Comparison of ENCODE assay signal across 1 cellular context in genomic region chr21:46458315-46459023, GRCh38.
A peak's percentile ranks its signal among the peaks of the same experiment; 100 is the strongest.
TF ChIP-seq lines count a peak whose summit lies in the region.

Gene DIP2A (plus strand): TSS chr21:46458891. CDS start chr21:46459132, 241 bp downstream.

TF ChIP-seq in GM12878, 131 proteins besides CTCF, POLR2A, EP300 and RAD21 (continued from another document and continues in another):
- TF ChIP-seq CEBPZ (IDR thresholded peaks at IDR 0.05; ENCODE audit: low read depth, low read length) (no peak), BCLAF1 (IDR thresholded peaks at IDR 0.05) (no peak), NFYA (IDR thresholded peaks at IDR 0.05; ENCODE audit: borderline replicate concordance, low read depth, low read length) (no peak), ETV6 (conservative IDR thresholded peaks at IDR 0.05 in 1 of 2, IDR thresholded peaks at IDR 0.05 in 1 of 2; ENCODE audit: borderline replicate concordance in 1 of 2, low read depth in 1 of 2) (no peak), POLR2AphosphoS2 (IDR thresholded peaks at IDR 0.05; ENCODE audit: low read depth, low read length) (0 out of 2 replicates have a peak, but pooled peaks have one; percentile 52), YY1 (IDR thresholded peaks at IDR 0.05; ENCODE audit: low read depth, low read length) (peak; percentile 58; the same call in 1 of the 2 replicates), CBFB (IDR thresholded peaks at IDR 0.05; ENCODE audit: low read depth) (peak; percentile 19; the same call in 1 of the 2 replicates), CHD4 (IDR thresholded peaks at IDR 0.05) (no peak), E4F1 (IDR thresholded peaks at IDR 0.05; ENCODE audit: borderline replicate concordance, partially characterized antibody) (no peak), DPF2 (IDR thresholded peaks at IDR 0.05) (0 out of 2 replicates have a peak, but pooled peaks have one; percentile 5), NR2C1 (IDR thresholded peaks at IDR 0.05) (peak; percentile 47; the same call in 1 of the 2 replicates), MTA2 (IDR thresholded peaks at IDR 0.05; ENCODE audit: low read depth) (no peak), IKZF1 (conservative IDR thresholded peaks at IDR 0.05) (peak; percentile 98), MLLT1 (IDR thresholded peaks at IDR 0.05) (peak; percentile 97), CBX5 (IDR thresholded peaks at IDR 0.05; ENCODE audit: low read depth) (no peak), SUPT20H (IDR thresholded peaks at IDR 0.05; ENCODE audit: borderline replicate concordance, control insufficient read depth, low read depth, low read length) (no peak), WRNIP1 (IDR thresholded peaks at IDR 0.05; ENCODE audit: borderline replicate concordance, low read depth, low read length) (no peak), ZNF207 (IDR thresholded peaks at IDR 0.05; ENCODE audit: borderline replicate concordance) (peak; percentile 81; the same call in 1 of the 2 replicates), JUNB (IDR thresholded peaks at IDR 0.05) (no peak), NFXL1 (IDR thresholded peaks at IDR 0.05; ENCODE audit: borderline replicate concordance) (no peak), IKZF2 (IDR thresholded peaks at IDR 0.05) (no peak), CBX3 (IDR thresholded peaks at IDR 0.05; ENCODE audit: borderline replicate concordance, low read depth) (no peak), KDM1A (IDR thresholded peaks at IDR 0.05; ENCODE audit: borderline replicate concordance) (no peak), SIX5 (IDR thresholded peaks at IDR 0.05; ENCODE audit: low read depth, low read length, severe bottlenecking) (no peak), STAT3 (IDR thresholded peaks at IDR 0.05; ENCODE audit: low read depth, low read length) (no peak), MYC (IDR thresholded peaks at IDR 0.05; ENCODE audit: insufficient read depth, insufficient read length, insufficient replicate concordance, low read length, severe bottlenecking) (peak; percentile 11), NKRF (conservative IDR thresholded peaks at IDR 0.05) (peak; percentile 99), MXI1 (IDR thresholded peaks at IDR 0.05; ENCODE audit: low read depth, low read length) (peak; percentile 85), MAX (IDR thresholded peaks at IDR 0.05; ENCODE audit: low read depth, low read length) (no peak), PRDM15 (CRISPR knock-in tag; IDR thresholded peaks at IDR 0.05) (no peak), RBBP5 (conservative IDR thresholded peaks at IDR 0.05) (no peak), NBN (IDR thresholded peaks at IDR 0.05) (no peak), STAT1 (conservative IDR thresholded peaks at IDR 0.05) (no peak), SIN3A (IDR thresholded peaks at IDR 0.05; ENCODE audit: low read depth, low read length) (peak; percentile 96), SMC3 (IDR thresholded peaks at IDR 0.05; ENCODE audit: borderline replicate concordance, low read length) (0 out of 2 replicates have a peak, but pooled peaks have one; percentile 5), TARDBP (IDR thresholded peaks at IDR 0.05; ENCODE audit: borderline replicate concordance) (no peak), BMI1 (IDR thresholded peaks at IDR 0.05; ENCODE audit: borderline replicate concordance) (no peak), GATAD2B (conservative IDR thresholded peaks at IDR 0.05; ENCODE audit: low read depth) (peak; percentile 62; the same call in 1 of the 2 replicates), SMARCA5 (IDR thresholded peaks at IDR 0.05) (no peak), EZH2 (IDR thresholded peaks at IDR 0.05; ENCODE audit: borderline replicate concordance, control insufficient read depth, low read depth, low read length) (no peak), NR2C2 (IDR thresholded peaks at IDR 0.05; ENCODE audit: borderline replicate concordance, control insufficient read depth, insufficient read length, low read depth) (no peak), ESRRA (IDR thresholded peaks at IDR 0.05; ENCODE audit: low read length) (peak; percentile 86), NR2F1 (conservative IDR thresholded peaks at IDR 0.05) (peak; percentile 97), FOS (IDR thresholded peaks at IDR 0.05; ENCODE audit: borderline replicate concordance, extremely low read depth, insufficient read length) (peak; percentile 28), PBX3 (IDR thresholded peaks at IDR 0.05; ENCODE audit: insufficient replicate concordance, low read depth, low read length) (no peak), FOXK2 (IDR thresholded peaks at IDR 0.05) (no peak)
